9 cellular contexts compared by ENCODE assay signal in the genomic region with DNA sequence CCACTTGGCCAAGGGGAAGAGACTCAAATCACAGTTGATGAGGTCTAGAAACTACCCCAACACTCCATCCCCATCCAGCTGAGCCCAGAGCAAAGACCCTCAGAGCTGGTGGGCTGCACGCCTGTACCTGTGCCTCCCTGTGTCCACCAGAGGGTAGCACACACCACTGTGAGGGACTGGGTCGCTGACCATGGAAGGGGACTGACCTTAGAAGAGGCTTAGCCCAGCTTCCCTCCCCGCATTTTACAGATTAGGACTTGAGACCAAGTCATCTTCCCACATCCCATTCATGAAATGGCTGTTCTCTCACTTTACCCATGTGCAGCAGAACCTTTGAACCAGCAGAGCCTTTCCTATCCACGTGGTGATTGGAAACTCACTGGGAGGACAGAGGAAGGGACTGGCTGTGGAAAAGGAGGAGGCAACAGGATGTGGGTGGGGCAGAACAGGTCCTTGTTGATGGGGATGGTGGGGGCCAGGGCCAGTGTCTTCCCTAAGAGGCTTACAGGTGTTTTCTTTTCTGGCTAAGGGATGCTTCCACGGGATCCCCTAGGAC. TPM values are rescaled to one million over a fixed set of nuclear protein-coding genes. Genes with fewer than 3 reads are reported as not detected.
DNase-seq lines count a peak whose midpoint lies in the region; ATAC-seq and TF ChIP-seq lines count a peak whose summit lies in the region.
"Had no signal": no experiment of that assay in that cellular context is flagged by ENCODE, and none has a peak within 500 bp of the region (broad histone marks: within the 10 kb centered on the region; RNA-seq: fewer than 3 reads in every experiment).

No MANE protein-coding gene starts in this region.

- H3K36me3 ChIP-seq in A673 (ENCODE audit: insufficient read depth, low read length, poor library complexity, severe bottlenecking): no peaks in the 10 kb centered on the region
- no peaks in the 10 kb centered on the region for H3K36me3 ChIP-seq in kidney epithelial cell (ENCODE audit: control insufficient read depth, insufficient read depth, low read length)

- H3K27me3 Mint-ChIP-seq in WTC11 (ENCODE audit: low read depth): peaks cover 40% of the 10 kb centered on the region

- intact Hi-C loops in A673 (cut with micrococcal nuclease; ENCODE audit: unreplicated experiment): loop anchor here (2.0 kb wide), 1 partner anchor 97 kb away; no protein-coding TSS in a partner anchor

- no peak overlapping the region for H3K27ac ChIP-seq in A673 (ENCODE audit: low read depth, low read length, poor library complexity, severe bottlenecking)

- DNase-seq in A673 (ENCODE audit: low spot score) (no peak), WTC11 (ENCODE audit: low spot score) (peak; percentile 77), kidney epithelial cell (ENCODE audit: low read depth) (no peak)
- DNase-seq: naive thymus-derived CD8-positive, alpha-beta T cell had no signal

- CTCF ChIA-PET in A673 (lab: Charles Lee): interaction anchor here (0.5 to 1.6 kb wide), 3 partner anchors 48 to 96 kb away, joined by 3 to 6 read pairs (median 4); no protein-coding TSS in a partner anchor
- CTCF ChIA-PET in WTC11 (lab: Charles Lee): interaction anchor here (0.5 to 7.3 kb wide), 51 partner anchors 8 to 378 kb away, joined by 3 to 120 read pairs (median 4); a partner anchor contains a TSS

- BruUV-seq in A673 (replicated peaks; lab: Mats Ljungman, UMichigan): no TSS peak

- no peaks in the 10 kb centered on the region for H3K36me3 Mint-ChIP-seq in WTC11
- H3K36me3 Mint-ChIP-seq: naive thymus-derived CD8-positive, alpha-beta T cell had no signal

- H3K4me3 Mint-ChIP-seq in WTC11: no peak overlapping the region
- H3K4me3 Mint-ChIP-seq: naive thymus-derived CD8-positive, alpha-beta T cell had no signal

- H3K4me3 ChIP-seq in A673 (ENCODE audit: low read depth, low read length, poor library complexity, severe bottlenecking) (no peak overlapping the region), GM12875 (ENCODE audit: low read depth, low read length) (no peak overlapping the region), kidney epithelial cell (ENCODE audit: low read depth, low read length) (no peak overlapping the region)

- TF ChIP-seq CTCF in A673 (conservative IDR thresholded peaks at IDR 0.05; ENCODE audit: low read depth, low read length): peak; percentile 61
- TF ChIP-seq CTCF in GM12875 (IDR thresholded peaks at IDR 0.05; ENCODE audit: borderline replicate concordance, insufficient read depth, low read depth, low read length): peak; percentile 20; the same call in 1 of the 2 replicates
- peak; percentile 71 for TF ChIP-seq CTCF in WTC11 (IDR thresholded peaks at IDR 0.05)
- TF ChIP-seq CTCF in kidney epithelial cell (IDR thresholded peaks at IDR 0.05; ENCODE audit: insufficient read depth, low read length, poor library complexity, severe bottlenecking): peak; percentile 80

- peak; percentile 76 for ATAC-seq in WTC11
- ATAC-seq in HG02759 (IDR thresholded peaks at IDR 0.05; ENCODE audit: unreplicated experiment): no peak
- no peak for ATAC-seq in HG02642 (IDR thresholded peaks at IDR 0.05; ENCODE audit: poor library complexity, unreplicated experiment)
- ATAC-seq in GM19328 (IDR thresholded peaks at IDR 0.05; ENCODE audit: unreplicated experiment): no peak
- no peak for ATAC-seq in HG02885 (IDR thresholded peaks at IDR 0.05; ENCODE audit: poor library complexity, unreplicated experiment)
- ATAC-seq: naive thymus-derived CD8-positive, alpha-beta T cell had no signal

- POLR2A ChIA-PET in A673 (lab: Charles Lee; ENCODE audit: low non-redundant PET) (no interaction called here), WTC11 (lab: Charles Lee) (interaction anchor here (0.7 to 1.0 kb wide), 3 partner anchors 67 to 104 kb away, joined by 3 read pairs; a partner anchor contains a TSS)

- H3K27ac Mint-ChIP-seq in WTC11: no peak overlapping the region

- H3K9me3 Mint-ChIP-seq in WTC11: no peaks in the 10 kb centered on the region
- H3K9me3 Mint-ChIP-seq: naive thymus-derived CD8-positive, alpha-beta T cell had no signal

- H3K4me1 ChIP-seq in A673 (ENCODE audit: insufficient read depth, low read length, poor library complexity, severe bottlenecking): peaks cover 5% of the 10 kb centered on the region

- peaks cover 19% of the 10 kb centered on the region for H3K27me3 ChIP-seq in A673 (replicated peaks; ENCODE audit: insufficient read depth, low read depth, low read length, poor library complexity)
- peaks cover 63% of the 10 kb centered on the region for H3K27me3 ChIP-seq in kidney epithelial cell (ENCODE audit: control insufficient read depth, insufficient read depth, low read length)

- no peaks in the 10 kb centered on the region for H3K9me3 ChIP-seq in A673 (ENCODE audit: low read depth, low read length, poor library complexity, severe bottlenecking)

- peaks cover 15% of the 10 kb centered on the region for H3K4me1 Mint-ChIP-seq in WTC11

TF ChIP-seq in WTC11, 78 proteins besides CTCF, POLR2A, EP300 and RAD21:
- TF ChIP-seq ZNF232 (CRISPR knock-in tag; IDR thresholded peaks at IDR 0.05) (0 out of 2 replicates have a peak, but pooled peaks have one; percentile 38), TP53 (CRISPR knock-in tag; IDR thresholded peaks at IDR 0.05) (0 out of 2 replicates have a peak, but pooled peaks have one; percentile 51), ZNF138 (CRISPR knock-in tag; conservative IDR thresholded peaks at IDR 0.05) (peak; percentile 48; the same call in 1 of the 2 replicates)
- TF ChIP-seq, protein P1, sequence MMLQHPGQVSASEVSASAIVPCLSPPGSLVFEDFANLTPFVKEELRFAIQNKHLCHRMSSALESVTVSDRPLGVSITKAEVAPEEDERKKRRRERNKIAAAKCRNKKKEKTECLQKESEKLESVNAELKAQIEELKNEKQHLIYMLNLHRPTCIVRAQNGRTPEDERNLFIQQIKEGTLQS (CRISPR knock-in tag; conservative IDR thresholded peaks at IDR 0.05): no peak
TF ChIP-seq in WTC11: peak in this region for 3.

RNA-seq across cellular contexts. Expression of a gene that starts 44.3 kb away (rescaled TPM):
- total RNA-seq in A673 (2021) (3.8 and 7.6 TPM in 2 replicates), WTC11 (2021) (51.2 to 57.1 TPM (median 54.6 TPM) in 3 replicates), kidney epithelial cell (68.7 and 97.4 TPM in 2 replicates)

RNA-seq across cellular contexts. Expression of a gene that starts 58.7 kb away (rescaled TPM):
- not detected in 2 replicates for total RNA-seq in A673 (2021)
- not detected in 3 replicates for total RNA-seq in WTC11 (2021)
- not detected in 2 replicates for total RNA-seq in kidney epithelial cell
- total RNA-seq: naive thymus-derived CD8-positive, alpha-beta T cell had no signal

Comparison
In these comparisons a context has a peak if more than half of its experiments do, and no peak if none do; other contexts are left out.
1. CTCF ChIP-seq: peak in every context shown above with its lines; median percentile 80 in kidney epithelial cell; 71 in WTC11; 61 in A673; 20 in GM12875.